Comparison of ENCODE assay signal across 9 cellular contexts in the genomic region with DNA sequence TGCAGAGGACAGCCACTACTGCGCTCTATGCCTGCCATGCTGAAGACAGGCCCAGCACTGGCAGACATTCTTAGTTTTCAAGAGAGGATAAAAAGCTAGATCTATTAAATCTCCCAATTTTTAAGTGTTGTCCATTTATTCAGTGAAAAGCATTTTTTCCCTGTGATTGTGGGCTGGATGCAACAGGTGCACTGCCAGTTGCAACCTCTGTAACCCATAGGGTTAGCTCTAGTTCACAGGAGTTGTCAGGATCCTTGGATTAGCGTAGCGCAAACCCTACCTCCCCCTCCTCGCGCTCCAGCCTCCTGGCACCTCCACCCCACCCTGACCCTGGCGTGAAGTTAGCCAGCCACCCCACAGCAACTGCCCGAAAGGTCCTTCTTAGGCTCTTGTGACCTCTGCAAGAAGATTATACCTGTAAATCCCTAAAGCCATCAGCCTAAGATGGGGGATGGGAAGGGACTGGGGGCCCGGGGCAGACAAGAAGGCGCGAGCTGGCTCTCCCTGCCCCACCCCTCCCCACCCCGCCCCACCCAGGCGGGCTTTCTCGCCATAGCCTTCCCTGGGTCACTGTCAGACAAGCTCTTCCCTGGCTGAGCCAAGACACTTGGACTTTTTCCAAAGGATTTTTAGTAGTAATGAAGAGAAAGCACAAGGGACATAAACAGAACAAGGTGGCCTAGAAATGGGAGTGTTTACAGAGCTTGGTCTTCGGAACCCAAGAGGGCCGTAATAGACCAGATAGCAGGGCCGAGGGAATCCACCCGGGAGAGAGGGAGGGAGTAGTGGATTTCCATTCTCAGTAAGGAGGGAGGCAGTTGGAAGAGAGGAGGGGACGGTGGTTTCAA. TPM values are rescaled to one million over a fixed set of nuclear protein-coding genes. Genes with fewer than 3 reads are reported as not detected.
DNase-seq lines count a peak whose midpoint lies in the region; ATAC-seq and TF ChIP-seq lines count a peak whose summit lies in the region.
"Had no signal": no experiment of that assay in that cellular context is flagged by ENCODE, and none has a peak within 500 bp of the region (broad histone marks: within the 10 kb centered on the region; RNA-seq: fewer than 3 reads in every experiment).

No MANE protein-coding gene starts in this region.

- H3K27me3 Mint-ChIP-seq in activated naive CD4-positive, alpha-beta T cell treated with anti-CD3 and anti-CD28 coated beads, Interleukin-2, amount 50 U/mL, for 24 hours = peaks cover 32% of the 10 kb centered on the region

- H3K27ac Mint-ChIP-seq in activated naive CD4-positive, alpha-beta T cell treated with anti-CD3 and anti-CD28 coated beads, Interleukin-2, amount 50 U/mL, for 24 hours = no peak overlapping the region

- H3K4me1 ChIP-seq in duodenal mucosa (ENCODE audit: control insufficient read depth in 1 of 2, insufficient read depth in 2 of 2, low read length in 2 of 2) (no peaks in the 10 kb centered on the region), mucosa of descending colon (ENCODE audit: low read depth) (no peaks in the 10 kb centered on the region)

- no peak overlapping the region for H3K9ac ChIP-seq in duodenal mucosa (ENCODE audit: low read depth in 1 of 2, low read length in 2 of 2)

- ATAC-seq in mucosa of descending colon (peak; percentile 24), GM19452 (IDR thresholded peaks at IDR 0.05; ENCODE audit: unreplicated experiment) (no peak), GM21390 (IDR thresholded peaks at IDR 0.05; ENCODE audit: unreplicated experiment) (no peak)

- intact Hi-C loops in mucosa of descending colon (cut with DNase I, micrococcal nuclease) = loop anchor here in 1 of 2 donors (5.0 kb wide), 1 partner anchor 74 kb away; no protein-coding TSS in a partner anchor

- no peak for DNase-seq in activated naive CD4-positive, alpha-beta T cell (lab: John Stamatoyannopoulos, UW)
- no peak for DNase-seq in mucosa of descending colon
- no peak for DNase-seq in GDM1 (lab: John Stamatoyannopoulos, UW)
- no peak for DNase-seq in activated CD4-positive, alpha-beta T cell treated with anti-CD3 and anti-CD28 coated beads for 1 hour

- H3K36me3 Mint-ChIP-seq in activated naive CD4-positive, alpha-beta T cell treated with anti-CD3 and anti-CD28 coated beads, Interleukin-2, amount 50 U/mL, for 24 hours = no peaks in the 10 kb centered on the region

- peak overlapping the region; percentile 44 to 61 for H3K4me3 ChIP-seq in duodenal mucosa (ENCODE audit: low read depth in 1 of 2, low read length in 2 of 2)
- H3K4me3 ChIP-seq in mucosa of descending colon = no peak overlapping the region

- TF ChIP-seq CTCF in mucosa of descending colon (IDR thresholded peaks at IDR 0.05) = no peak

- peaks cover 36 to 45% of the 10 kb centered on the region in 2 donors for H3K27me3 ChIP-seq in duodenal mucosa (ENCODE audit: control insufficient read depth in 1 of 2, insufficient read depth in 2 of 2, low read length in 2 of 2)

- H3K36me3 ChIP-seq in duodenal mucosa (ENCODE audit: control insufficient read depth in 1 of 2, insufficient read depth in 2 of 2, low read length in 2 of 2) = no peaks in the 10 kb centered on the region
- H3K36me3 ChIP-seq in mucosa of descending colon (ENCODE audit: low read depth) = no peaks in the 10 kb centered on the region

- H3K27ac ChIP-seq in duodenal mucosa (ENCODE audit: low read depth, low read length) = no peak overlapping the region

- no peaks in the 10 kb centered on the region for H3K9me3 Mint-ChIP-seq in activated naive CD4-positive, alpha-beta T cell treated with anti-CD3 and anti-CD28 coated beads, Interleukin-2, amount 50 U/mL, for 24 hours

- peaks cover 14% of the 10 kb centered on the region for H3K4me1 Mint-ChIP-seq in activated naive CD4-positive, alpha-beta T cell treated with anti-CD3 and anti-CD28 coated beads, Interleukin-2, amount 50 U/mL, for 24 hours

- H3K9me3 ChIP-seq in duodenal mucosa (ENCODE audit: control insufficient read depth in 1 of 2, low read length in 2 of 2) (no peaks in the 10 kb centered on the region), mucosa of descending colon (no peaks in the 10 kb centered on the region)

- peak overlapping the region; percentile 84 for H3K4me3 Mint-ChIP-seq in activated naive CD4-positive, alpha-beta T cell treated with anti-CD3 and anti-CD28 coated beads, Interleukin-2, amount 50 U/mL, for 24 hours

RNA-seq across cellular contexts. Expression of gene EIF3F, which starts 31.0 kb away (rescaled TPM):
- 100 to 1,000 TPM; 207 to 228 (median 218) TPM for total RNA-seq in mucosa of descending colon

RNA-seq across cellular contexts. Expression of gene NLRP10, which starts 52.9 kb away (rescaled TPM):
- not detected for total RNA-seq in mucosa of descending colon
- total RNA-seq: T-helper 1 cell treated with Interleukin-12 subunit alpha and Interleukin-12 subunit beta and Interleukin-4 antibody, amounts not matched to agents 30 ng/mL and 1 ng/mL, for 36 hours had no signal
